11 cellular contexts compared by ENCODE assay signal in genomic region chr9:107213080-107213479, GRCh38.
A peak's percentile ranks its signal among the peaks of the same experiment; 100 is the strongest.
DNase-seq lines count a peak whose midpoint lies in the region; ATAC-seq and TF ChIP-seq lines count a peak whose summit lies in the region.
"Had no signal": no experiment of that assay in that cellular context is flagged by ENCODE, and none has a peak within 500 bp of the region (broad histone marks: within the 10 kb centered on the region; RNA-seq: fewer than 3 reads in every experiment).

No MANE protein-coding gene starts in this region.

- H3K4me3 ChIP-seq in PC-9 (no peak overlapping the region), transverse colon (no peak overlapping the region)
- H3K4me3 ChIP-seq: tibial artery had no signal

- BruUV-seq in PC-9 (replicated peaks; lab: Mats Ljungman, UMichigan), result TSS peak; percentile 65

- H3K36me3 ChIP-seq in PC-9 (ENCODE audit: low read depth) (no peaks in the 10 kb centered on the region), transverse colon (no peaks in the 10 kb centered on the region)
- H3K36me3 ChIP-seq: tibial artery had no signal

- CTCF ChIA-PET in PC-9 (lab: Charles Lee), result no interaction called here

- peak; percentile 77 for DNase-seq in Daoy (ENCODE audit: low read depth)
- DNase-seq in PC-9, result peak; percentile 8 to 41
- no peak for DNase-seq in left colon
- no peak for DNase-seq in transverse colon
- DNase-seq in GM13976 (ENCODE audit: low spot score), result no peak
- no peak for DNase-seq in NCI-H2196 (lab: John Stamatoyannopoulos, UW; ENCODE audit: unreplicated experiment)
- DNase-seq in NCI-H82 (lab: John Stamatoyannopoulos, UW), result no peak
- DNase-seq: Karpas-422, NCI-H526, tibial artery had no signal

- no peak for TF ChIP-seq CTCF in PC-9 (conservative IDR thresholded peaks at IDR 0.05)
- no peak for TF ChIP-seq CTCF in transverse colon (IDR thresholded peaks at IDR 0.05)
- no peak for TF ChIP-seq CTCF in GM13976 (IDR thresholded peaks at IDR 0.05; ENCODE audit: borderline replicate concordance, control extremely low read depth, extremely low read depth, insufficient read depth, missing control alignments)

- H3K9me3 ChIP-seq in PC-9 (ENCODE audit: insufficient read depth, low read depth), result no peaks in the 10 kb centered on the region; the same call in none of the 2 replicates
- H3K9me3 ChIP-seq in transverse colon, result no peaks in the 10 kb centered on the region
- H3K9me3 ChIP-seq: tibial artery had no signal

- WGBS in transverse colon (ENCODE audit: low coverage in 1 of 2), 2 donors, result 76 to 85% methylated on average over 4 to 6 of the region's 6 CpGs

- TF ChIP-seq POLR2A in transverse colon (IDR thresholded peaks at IDR 0.05), result no peak

- H4K20me1 ChIP-seq in PC-9 (ENCODE audit: insufficient read depth), result no peaks in the 10 kb centered on the region

- POLR2A ChIA-PET in PC-9 (lab: Charles Lee; ENCODE audit: unreplicated experiment), result interaction anchor here (0.6 to 0.7 kb wide), 2 partner anchors 57 to 608 kb away, joined by 3 to 5 read pairs; no protein-coding TSS in a partner anchor

- H3K4me2 ChIP-seq in PC-9, result no peak overlapping the region

- ATAC-seq in GM21786 (IDR thresholded peaks at IDR 0.05; ENCODE audit: unreplicated experiment) (peak; percentile 9), left colon (peak; percentile 63)

- no peaks in the 10 kb centered on the region for H3K79me2 ChIP-seq in PC-9 (ENCODE audit: low read depth)

- H3K27me3 ChIP-seq in PC-9 (ENCODE audit: insufficient read depth, low read depth) (no peaks in the 10 kb centered on the region), transverse colon (no peaks in the 10 kb centered on the region)
- H3K27me3 ChIP-seq: tibial artery had no signal

- peak overlapping the region; percentile 40; the same call in 1 of the 2 replicates for H3K27ac ChIP-seq in PC-9
- H3K27ac ChIP-seq in transverse colon, result no peak overlapping the region
- H3K27ac ChIP-seq: tibial artery had no signal

- peaks cover 10% of the 10 kb centered on the region for H3F3A ChIP-seq in PC-9 (ENCODE audit: insufficient read depth, low read depth)

- H2AFZ ChIP-seq in PC-9, result no peak overlapping the region

- H3K4me1 ChIP-seq in PC-9 (replicated peaks; ENCODE audit: insufficient read depth), result peaks cover 17% of the 10 kb centered on the region
- peaks cover 0 to 4% (median 0%) of the 10 kb centered on the region in 4 donors for H3K4me1 ChIP-seq in transverse colon
- H3K4me1 ChIP-seq: tibial artery had no signal

- H3K9me2 ChIP-seq in PC-9 (ENCODE audit: insufficient read depth), result no peaks in the 10 kb centered on the region

- in situ Hi-C loops in transverse colon (cut with MboI; ENCODE audit: low pct_ligation_motif_present in 1 of 4, low pct_unique_long_range_greater_than_20kb in 1 of 4, low sequenced_read_pairs in 3 of 4), result no loop called here
- in situ Hi-C loops in GM13976 (cut with MboI; ENCODE audit: low sequenced_read_pairs, unreplicated experiment), result no loop called here

- no peak for TF ChIP-seq EP300 in transverse colon (IDR thresholded peaks at IDR 0.05; ENCODE audit: low read depth)

- intact Hi-C loops in PC-9 (cut with micrococcal nuclease; ENCODE audit: unreplicated experiment) (no loop called here), left colon (cut with DNase I, micrococcal nuclease) (no loop called here), transverse colon (cut with DNase I; ENCODE audit: low total_unique reads) (no loop called here)

Comparison
In these comparisons a context has a peak if more than half of its experiments do, and no peak if none do; other contexts are left out.
1. DNase-seq: peak in Daoy (single experiment) and PC-9 (2 of 2); none in left colon (0 of 2), transverse colon (single experiment), GM13976 (single experiment), NCI-H2196 (single experiment) and NCI-H82 (single experiment).